ENCODE assay signal across 8 cellular contexts in the genomic region with DNA sequence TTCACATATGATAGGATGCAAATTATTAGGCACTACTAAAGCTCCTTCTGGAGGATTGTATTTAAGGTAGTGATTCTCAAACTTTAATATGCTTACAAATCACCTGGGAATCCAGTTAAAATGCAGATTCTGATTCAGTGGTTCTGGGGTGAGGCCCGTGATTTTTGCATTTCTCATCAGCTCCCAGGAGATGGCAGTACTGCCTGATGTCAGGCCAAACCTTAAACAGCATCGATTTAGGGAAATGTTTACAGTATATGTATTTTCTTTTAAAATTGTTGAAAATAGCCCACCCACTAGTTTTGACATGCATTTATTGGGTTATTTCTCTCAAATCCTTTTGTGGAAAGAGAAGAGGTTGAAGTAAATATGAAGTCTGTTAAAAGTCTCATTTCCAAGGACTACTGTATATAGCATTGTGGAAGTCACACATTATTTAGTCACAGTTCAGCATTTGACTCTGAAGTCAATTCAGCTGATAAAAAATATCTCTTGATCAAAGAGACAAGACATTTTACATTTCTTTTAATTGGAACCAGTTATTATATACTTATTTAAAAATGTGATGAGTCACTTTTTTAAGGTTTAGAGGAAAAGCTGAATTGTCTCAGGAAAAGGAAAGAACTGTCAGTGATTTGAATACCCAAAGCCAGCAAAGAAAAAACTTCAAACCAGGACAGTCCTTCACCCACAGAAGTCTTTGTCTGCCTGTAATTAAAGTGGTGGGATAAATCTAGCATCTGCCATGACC. TPM values are rescaled to one million over a fixed set of nuclear protein-coding genes. Genes with fewer than 3 reads are reported as not detected.
A peak's percentile ranks its signal among the peaks of the same experiment; 100 is the strongest.
DNase-seq lines count a peak whose midpoint lies in the region; ATAC-seq and TF ChIP-seq lines count a peak whose summit lies in the region.

No MANE protein-coding gene starts in this region.

- H3K27me3 ChIP-seq in H9 (ENCODE audit: insufficient read depth, low read length) (no peaks in the 10 kb centered on the region), colonic mucosa (no peaks in the 10 kb centered on the region)

- H3K27ac ChIP-seq in H9 (ENCODE audit: insufficient read length, low read depth, low read length) (no peak overlapping the region), colonic mucosa (no peak overlapping the region)

- no peak overlapping the region for H2BK120ac ChIP-seq in H9 (ENCODE audit: low read depth, low read length, poor library complexity, severe bottlenecking)

- TF ChIP-seq CTCF in H9 (conservative IDR thresholded peaks at IDR 0.05) (peak; percentile 75), colonic mucosa (IDR thresholded peaks at IDR 0.05) (peak; percentile 54)

- H2BK20ac ChIP-seq in H9 (ENCODE audit: low read depth, low read length, poor library complexity, severe bottlenecking): no peak overlapping the region

- no peak overlapping the region for H3K56ac ChIP-seq in H9 (ENCODE audit: insufficient read length, low read depth, low read length)

- H3K79me1 ChIP-seq in H9 (ENCODE audit: insufficient read depth, low read depth, low read length, poor library complexity, severe bottlenecking): no peaks in the 10 kb centered on the region

- no peaks in the 10 kb centered on the region for H3K36me3 ChIP-seq in colonic mucosa

- H2BK12ac ChIP-seq in H9 (ENCODE audit: insufficient read length, low read depth, low read length): no peak overlapping the region

- no peaks in the 10 kb centered on the region for H3K9me3 ChIP-seq in H9 (ENCODE audit: control insufficient read depth, low read depth, low read length)
- H3K9me3 ChIP-seq in colonic mucosa: no peaks in the 10 kb centered on the region

- H3K23ac ChIP-seq in H9 (ENCODE audit: insufficient read length, low read depth, low read length): no peak overlapping the region

- no CpG with 5 or more reads among the region's 2 CpGs for WGBS in H9 (ENCODE audit: extremely low coverage, insufficient read length, low lambda C conversion rate)

- H3K79me2 ChIP-seq in H9 (ENCODE audit: insufficient read depth, low read length): no peaks in the 10 kb centered on the region

- no peaks in the 10 kb centered on the region for H3K27me3 Mint-ChIP-seq in H9 (ENCODE audit: low read depth)

- no peak overlapping the region for H2AK5ac ChIP-seq in H9 (ENCODE audit: insufficient read length, low read length)

- no peak overlapping the region for H3K4me3 ChIP-seq in colonic mucosa

- no peak overlapping the region for H3K4me2 ChIP-seq in H9 (ENCODE audit: insufficient read depth, insufficient read length, low read length)

- no peak overlapping the region for H3K4me3 Mint-ChIP-seq in H9

- no peak overlapping the region for H3K9ac ChIP-seq in H9 (ENCODE audit: extremely low read depth, insufficient read length, low read length)
- no peak overlapping the region for H3K9ac ChIP-seq in colonic mucosa (ENCODE audit: low read depth in 2 of 2, low read length in 2 of 2)

- H3T11ph ChIP-seq in H9 (ENCODE audit: low read length): no peak overlapping the region

- peaks cover 20 to 26% of the 10 kb centered on the region in 2 experiments for H3K4me1 Mint-ChIP-seq in H9

- no peak overlapping the region for H4K91ac ChIP-seq in H9 (ENCODE audit: insufficient read length, low read depth, low read length)

- no peak overlapping the region for H4K8ac ChIP-seq in H9 (replicated peaks; ENCODE audit: insufficient read length, low read depth, low read length)

- no peak overlapping the region for H2BK15ac ChIP-seq in H9 (ENCODE audit: low read depth, low read length)

- peaks cover 0 to 5% (median 0%) of the 10 kb centered on the region in 3 experiments; a peak in 1 of 7 replicates for H3K36me3 Mint-ChIP-seq in H9 (ENCODE audit: insufficient read depth in 1 of 3, low read depth in 3 of 3)

- no peaks in the 10 kb centered on the region for H3K9me3 Mint-ChIP-seq in H9

- H2BK5ac ChIP-seq in H9 (ENCODE audit: insufficient read length, low read length): no peak overlapping the region

- intact Hi-C loops in colonic mucosa (cut with DNase I): loop anchor here (2.0 kb wide), 2 partner anchors 199 to 355 kb away; no protein-coding TSS in a partner anchor

- H4K20me1 ChIP-seq in H9 (ENCODE audit: control insufficient read depth, insufficient read depth, insufficient read length): no peaks in the 10 kb centered on the region

- no peak overlapping the region for H3K4ac ChIP-seq in H9 (ENCODE audit: low read depth, low read length)

- no peak overlapping the region for H3K18ac ChIP-seq in H9 (ENCODE audit: insufficient read length, low read depth, low read length)

- H2AFZ ChIP-seq in H9 (ENCODE audit: low read length): no peak overlapping the region

- H3K27ac Mint-ChIP-seq in H9: peak overlapping the region in 2 of 3 experiments; percentile 46 to 87; a peak in 2 of 7 replicates

- no peaks in the 10 kb centered on the region for H3K23me2 ChIP-seq in H9 (ENCODE audit: insufficient read length, low read depth, low read length, poor library complexity, severe bottlenecking)

- peak; percentile 18 for DNase-seq in NCI-H1092 treated with DMSO at 0.1 percent for 48 hours (lab: John Stamatoyannopoulos, UW)
- DNase-seq in NCI-H1092 (lab: John Stamatoyannopoulos, UW): no peak
- DNase-seq in H9: no peak
- DNase-seq in RPMI8226: peak; percentile 59
- no peak for DNase-seq in colonic mucosa
- peak; percentile 61 to 67 for DNase-seq in lung microvascular endothelial cell (ENCODE audit: low read depth in 2 of 2)

- ATAC-seq in HG02642 (IDR thresholded peaks at IDR 0.05; ENCODE audit: poor library complexity, unreplicated experiment): no peak
- ATAC-seq in GM21390 (IDR thresholded peaks at IDR 0.05; ENCODE audit: unreplicated experiment): no peak

- no peak overlapping the region for H4K5ac ChIP-seq in H9 (ENCODE audit: insufficient read length, low read depth, low read length)

- H3K14ac ChIP-seq in H9 (ENCODE audit: insufficient read depth, low read length): no peak overlapping the region

- H3K4me1 ChIP-seq in H9 (ENCODE audit: insufficient read depth, low read length): peaks cover 2% of the 10 kb centered on the region; the same call in 1 of the 2 replicates
- no peaks in the 10 kb centered on the region for H3K4me1 ChIP-seq in colonic mucosa

RNA-seq across cellular contexts. Expression of gene HBP1, which starts 21.2 kb away (rescaled TPM):
- total RNA-seq in H9 (2021): 27.6 TPM in 2 replicates
- total RNA-seq in colonic mucosa: 10 to 100 TPM; 25.1 to 78.7 TPM
- total RNA-seq in lung microvascular endothelial cell: 131 and 174 TPM in 2 replicates

Comparison
In these comparisons a context has a peak if more than half of its experiments do, and no peak if none do; other contexts are left out.
1. DNase-seq: peak in NCI-H1092 treated with DMSO at 0.1 percent for 48 hours (single experiment), RPMI8226 (single experiment) and lung microvascular endothelial cell (2 of 2); none in NCI-H1092 (single experiment), H9 (single experiment) and colonic mucosa (single experiment).